19 cellular contexts compared by ENCODE assay signal in the genomic region with DNA sequence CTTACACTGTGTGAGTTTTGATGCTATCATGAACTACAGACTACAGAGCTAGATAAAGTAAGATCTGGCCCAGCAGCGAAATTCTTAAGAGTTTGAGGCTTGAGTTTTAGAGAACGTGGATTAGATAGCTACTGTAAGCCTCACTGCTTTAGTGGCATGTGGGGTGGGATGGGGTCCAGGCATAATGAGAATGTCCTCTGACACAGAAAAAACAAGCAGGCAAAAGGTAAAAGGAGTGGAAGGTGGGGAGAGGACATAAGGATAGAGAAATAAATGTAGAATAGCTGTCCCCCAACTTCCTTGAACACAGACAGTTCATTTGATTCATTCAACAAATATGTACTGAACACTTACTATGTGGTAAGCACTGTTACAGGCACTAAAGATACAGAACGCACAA.
DNase-seq lines count a peak whose midpoint lies in the region; ATAC-seq and TF ChIP-seq lines count a peak whose summit lies in the region.
"Had no signal": no experiment of that assay in that cellular context is flagged by ENCODE, and none has a peak within 500 bp of the region (broad histone marks: within the 10 kb centered on the region; RNA-seq: fewer than 3 reads in every experiment).

No MANE protein-coding gene starts in this region.

- H3K9me2 ChIP-seq in GM23248 (ENCODE audit: insufficient read depth) (peaks cover 4% of the 10 kb centered on the region; the same call in 1 of the 2 replicates), hepatocyte (replicated peaks; ENCODE audit: insufficient read depth) (no peaks in the 10 kb centered on the region)

- no peaks in the 10 kb centered on the region for H3K9me3 ChIP-seq in GM23248 (ENCODE audit: low read depth)
- no peaks in the 10 kb centered on the region for H3K9me3 ChIP-seq in hepatocyte (ENCODE audit: low read depth)
- H3K9me3 ChIP-seq: body of pancreas, left ventricle myocardium inferior, pancreas had no signal

- peak overlapping the region; percentile 20 for H3K4me2 ChIP-seq in GM23248 (ENCODE audit: unreplicated experiment)
- H3K4me2 ChIP-seq in hepatocyte: peak overlapping the region; percentile 64

- H3K4me1 ChIP-seq in GM23248 (ENCODE audit: insufficient read depth): peaks cover 50% of the 10 kb centered on the region
- H3K4me1 ChIP-seq in hepatocyte (ENCODE audit: insufficient read depth): peaks cover 52% of the 10 kb centered on the region
- H3K4me1 ChIP-seq: body of pancreas had no signal

- H3K27me3 Mint-ChIP-seq in osteocyte (ENCODE audit: unreplicated experiment): no peaks in the 10 kb centered on the region
- peaks cover 14 to 44% of the 10 kb centered on the region in 2 donors for H3K27me3 Mint-ChIP-seq in natural killer cell treated with Interleukin-12 subunit alpha and Interleukin-12 subunit beta and Interleukin-15 and Interleukin-18, amount 100 ng/mL, for 72 hours

- no peak overlapping the region for H3K4me3 ChIP-seq in GM23248
- H3K4me3 ChIP-seq in astrocyte of the cerebellum (ENCODE audit: low read depth, low read length): no peak overlapping the region
- H3K4me3 ChIP-seq in hepatocyte: no peak overlapping the region
- H3K4me3 ChIP-seq: body of pancreas, left ventricle myocardium inferior, pancreas had no signal

- H3K36me3 ChIP-seq in GM23248 (ENCODE audit: low read depth): no peaks in the 10 kb centered on the region
- H3K36me3 ChIP-seq in hepatocyte (replicated peaks; ENCODE audit: insufficient read depth, low read depth): no peaks in the 10 kb centered on the region
- H3K36me3 ChIP-seq: left ventricle myocardium inferior, pancreas had no signal

- H3K27ac ChIP-seq in GM23248 (no peak overlapping the region), hepatocyte (peak overlapping the region; percentile 51)
- H3K27ac ChIP-seq: body of pancreas, left ventricle myocardium inferior, pancreas had no signal

- 73 to 81% methylated on average over 3 of the region's 3 CpGs for WGBS in GM23248 (ENCODE audit: low coverage in 1 of 2, low lambda C conversion rate in 2 of 2, missing lambda C conversion rate in 2 of 2), 2 experiments
- WGBS in hepatocyte (ENCODE audit: low lambda C conversion rate, missing lambda C conversion rate): 47% methylated on average over 3 of the region's 3 CpGs

- DNase-seq in GM23248: peak; percentile 38
- DNase-seq in astrocyte of the cerebellum (ENCODE audit: low read depth): peak; percentile 42
- no peak for DNase-seq in hepatocyte (ENCODE audit: low spot score)
- DNase-seq in osteocyte (ENCODE audit: extremely low spot score, unreplicated experiment): no peak
- DNase-seq in NCI-H1105 (lab: John Stamatoyannopoulos, UW): no peak
- no peak for DNase-seq in stimulated activated naive CD4-positive, alpha-beta T cell treated with Interleukin-2 at 50 U/mL for 16 hours (lab: John Stamatoyannopoulos, UW)
- DNase-seq in natural killer cell treated with Interleukin-12 subunit alpha and Interleukin-12 subunit beta and Interleukin-15 and Interleukin-18, amount 100 ng/mL, for 72 hours (ENCODE audit: low spot score): no peak
- DNase-seq: activated CD4-positive, alpha-beta memory T cell treated with anti-CD3 and anti-CD28 coated beads for 36 hours; activated naive CD4-positive, alpha-beta T cell treated with Interleukin-2 at 50 U/mL for 16 hours; body of pancreas; KBM-7; left ventricle myocardium inferior; NCI-H2081; pancreas; SHP77 treated with DMSO at 0.1 percent for 48 hours; T-helper 17 cell had no signal

- no peak for ATAC-seq in HG03342 (IDR thresholded peaks at IDR 0.05; ENCODE audit: unreplicated experiment)
- no peak for ATAC-seq in natural killer cell treated with Interleukin-12 subunit alpha and Interleukin-12 subunit beta and Interleukin-15 and Interleukin-18, amount 100 ng/mL, for 72 hours
- ATAC-seq: body of pancreas; pancreas; sciatic nerve; stimulated activated memory B cell treated with anti-CD40 and anti-IgM and Interleukin-4, amounts not matched to agents 10 μg/mL and 1 μg/mL and 100 μg/mL, for 72 hours; T-helper 17 cell had no signal

- peaks cover 35% of the 10 kb centered on the region for H3F3A ChIP-seq in GM23248 (ENCODE audit: insufficient read depth)

- H4K20me1 ChIP-seq in GM23248 (ENCODE audit: insufficient read depth): no peaks in the 10 kb centered on the region
- H4K20me1 ChIP-seq in hepatocyte (ENCODE audit: insufficient read depth, poor library complexity, severe bottlenecking): no peaks in the 10 kb centered on the region

- no peaks in the 10 kb centered on the region for H3K27me3 ChIP-seq in GM23248 (replicated peaks; ENCODE audit: insufficient read depth)
- no peaks in the 10 kb centered on the region for H3K27me3 ChIP-seq in hepatocyte
- H3K27me3 ChIP-seq: body of pancreas, pancreas had no signal

- no peak overlapping the region for H3K4me3 Mint-ChIP-seq in osteocyte (ENCODE audit: unreplicated experiment)
- no peak overlapping the region for H3K4me3 Mint-ChIP-seq in natural killer cell treated with Interleukin-12 subunit alpha and Interleukin-12 subunit beta and Interleukin-15 and Interleukin-18, amount 100 ng/mL, for 72 hours
- H3K4me3 Mint-ChIP-seq: activated CD4-positive, alpha-beta memory T cell treated with anti-CD3 and anti-CD28 coated beads for 36 hours; stimulated activated memory B cell treated with anti-CD40 and anti-IgM and Interleukin-4, amounts not matched to agents 10 μg/mL and 1 μg/mL and 100 μg/mL, for 72 hours; T-helper 17 cell had no signal

- H2AFZ ChIP-seq in GM23248 (no peak overlapping the region), hepatocyte (no peak overlapping the region)

- H3K79me2 ChIP-seq in GM23248 (ENCODE audit: insufficient read depth) (peaks cover 32% of the 10 kb centered on the region; the same call in 1 of the 2 replicates), hepatocyte (no peaks in the 10 kb centered on the region)

- no peak overlapping the region for H3K9ac ChIP-seq in GM23248

- H3K4me1 Mint-ChIP-seq in osteocyte (ENCODE audit: unreplicated experiment): peaks cover 38% of the 10 kb centered on the region
- no peaks in the 10 kb centered on the region for H3K4me1 Mint-ChIP-seq in natural killer cell treated with Interleukin-12 subunit alpha and Interleukin-12 subunit beta and Interleukin-15 and Interleukin-18, amount 100 ng/mL, for 72 hours (ENCODE audit: low read depth in 2 of 2)
- H3K4me1 Mint-ChIP-seq: stimulated activated memory B cell treated with anti-CD40 and anti-IgM and Interleukin-4, amounts not matched to agents 10 μg/mL and 1 μg/mL and 100 μg/mL, for 72 hours; T-helper 17 cell had no signal

- peaks cover 2% of the 10 kb centered on the region for H3K9me3 Mint-ChIP-seq in osteocyte (ENCODE audit: unreplicated experiment)
- no peaks in the 10 kb centered on the region for H3K9me3 Mint-ChIP-seq in natural killer cell treated with Interleukin-12 subunit alpha and Interleukin-12 subunit beta and Interleukin-15 and Interleukin-18, amount 100 ng/mL, for 72 hours
- H3K9me3 Mint-ChIP-seq: activated CD4-positive, alpha-beta memory T cell treated with anti-CD3 and anti-CD28 coated beads for 36 hours had no signal

- in situ Hi-C loops in GM23248 (cut with MboI) (no loop called here), astrocyte of the cerebellum (cut with HindIII; ENCODE audit: low sequenced_read_pairs) (loop anchor here (10.0 kb wide), 2 partner anchors 81 to 191 kb away; no protein-coding TSS in a partner anchor)

- TF ChIP-seq CTCF in astrocyte of the cerebellum (IDR thresholded peaks at IDR 0.05; ENCODE audit: low read depth, low read length, missing control alignments) (no peak), hepatocyte (IDR thresholded peaks at IDR 0.05; ENCODE audit: poor library complexity) (no peak), osteocyte (IDR thresholded peaks at IDR 0.05) (no peak)

- H3K27ac Mint-ChIP-seq in osteocyte (ENCODE audit: unreplicated experiment): peak overlapping the region; percentile 19
- H3K27ac Mint-ChIP-seq in natural killer cell treated with Interleukin-12 subunit alpha and Interleukin-12 subunit beta and Interleukin-15 and Interleukin-18, amount 100 ng/mL, for 72 hours: no peak overlapping the region
- H3K27ac Mint-ChIP-seq: activated CD4-positive, alpha-beta memory T cell treated with anti-CD3 and anti-CD28 coated beads for 36 hours; stimulated activated memory B cell treated with anti-CD40 and anti-IgM and Interleukin-4, amounts not matched to agents 10 μg/mL and 1 μg/mL and 100 μg/mL, for 72 hours; T-helper 17 cell had no signal

- peaks cover 4% of the 10 kb centered on the region for H3K36me3 Mint-ChIP-seq in osteocyte (ENCODE audit: unreplicated experiment)
- H3K36me3 Mint-ChIP-seq in natural killer cell treated with Interleukin-12 subunit alpha and Interleukin-12 subunit beta and Interleukin-15 and Interleukin-18, amount 100 ng/mL, for 72 hours: no peaks in the 10 kb centered on the region
- H3K36me3 Mint-ChIP-seq: activated CD4-positive, alpha-beta memory T cell treated with anti-CD3 and anti-CD28 coated beads for 36 hours; stimulated activated memory B cell treated with anti-CD40 and anti-IgM and Interleukin-4, amounts not matched to agents 10 μg/mL and 1 μg/mL and 100 μg/mL, for 72 hours had no signal

Comparison
In these comparisons a context has a peak if more than half of its experiments do, and no peak if none do; other contexts are left out.
1. DNase-seq: peak in GM23248 (single experiment) and astrocyte of the cerebellum (single experiment); none in hepatocyte (single experiment), osteocyte (single experiment), NCI-H1105 (single experiment), stimulated activated naive CD4-positive, alpha-beta T cell treated with Interleukin-2 at 50 U/mL for 16 hours (single experiment) and natural killer cell treated with Interleukin-12 subunit alpha and Interleukin-12 subunit beta and Interleukin-15 and Interleukin-18, amount 100 ng/mL, for 72 hours (single experiment).